25 cellular contexts compared by ENCODE assay signal in the genomic region with DNA sequence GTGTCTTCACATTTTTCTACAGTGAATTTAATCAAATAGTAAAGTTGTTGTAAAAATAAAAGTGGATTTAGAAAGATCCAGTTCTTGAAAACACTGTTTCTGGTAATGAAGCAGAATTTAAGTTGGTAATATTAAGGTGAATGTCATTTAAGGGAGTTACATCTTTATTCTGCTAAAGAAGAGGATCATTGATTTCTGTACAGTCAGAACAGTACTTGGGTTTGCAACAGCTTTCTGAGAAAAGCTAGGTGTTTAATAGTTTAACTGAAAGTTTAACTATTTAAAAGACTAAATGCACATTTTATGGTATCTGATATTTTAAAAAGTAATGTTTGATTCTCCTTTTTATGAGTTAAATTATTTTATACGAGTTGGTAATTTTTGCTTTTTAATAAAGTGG.
"Had no signal": no experiment of that assay in that cellular context is flagged by ENCODE, and none has a peak within 500 bp of the region (broad histone marks: within the 10 kb centered on the region; RNA-seq: fewer than 3 reads in every experiment).

No MANE protein-coding gene starts in this region.

- H3K36me3 ChIP-seq: uterus had no signal

- H3K4me3 Mint-ChIP-seq: activated naive CD4-positive, alpha-beta T cell treated with anti-CD3 and anti-CD28 coated beads for 36 hours; activated naive CD8-positive, alpha-beta T cell treated with anti-CD3 and anti-CD28 coated beads, Interleukin-2, amount 50 U/mL, for 24 hours; activated T-cell treated with anti-CD3 and anti-CD28 coated beads, Interleukin-2, amount 50 U/mL, for 72 hours; endodermal cell; natural killer cell had no signal

- H3K27ac ChIP-seq: cardiac muscle cell, esophagus squamous epithelium, gastroesophageal sphincter, sigmoid colon, testis, uterus had no signal

- H3K4me1 Mint-ChIP-seq: endodermal cell, natural killer cell had no signal

- H3K9me3 Mint-ChIP-seq: activated naive CD4-positive, alpha-beta T cell treated with anti-CD3 and anti-CD28 coated beads for 36 hours; activated naive CD8-positive, alpha-beta T cell treated with anti-CD3 and anti-CD28 coated beads, Interleukin-2, amount 50 U/mL, for 24 hours; endodermal cell; natural killer cell had no signal

- H3K4me1 ChIP-seq: esophagus squamous epithelium, gastroesophageal sphincter, sigmoid colon, testis, uterus had no signal

- H3K4me3 ChIP-seq: body of pancreas, cardiac muscle cell, esophagus squamous epithelium, gastroesophageal sphincter, sigmoid colon, testis, uterus had no signal

- H3K27me3 ChIP-seq: body of pancreas, cardiac muscle cell, esophagus squamous epithelium, gastroesophageal sphincter, sigmoid colon, testis, uterus had no signal

- H3K27ac Mint-ChIP-seq: activated naive CD4-positive, alpha-beta T cell treated with anti-CD3 and anti-CD28 coated beads for 36 hours; activated naive CD8-positive, alpha-beta T cell treated with anti-CD3 and anti-CD28 coated beads, Interleukin-2, amount 50 U/mL, for 24 hours; activated T-cell treated with anti-CD3 and anti-CD28 coated beads, Interleukin-2, amount 50 U/mL, for 72 hours; endodermal cell; natural killer cell; progenitor cell of endocrine pancreas had no signal

- DNase-seq: activated CD4-positive, alpha-beta T cell treated with anti-CD3 and anti-CD28 coated beads for 4 hours; activated CD4-positive, alpha-beta T cell treated with anti-CD3 and anti-CD28 coated beads, Interleukin-2, amount 50 U/mL, for 48 hours; activated CD4-positive, CD25-positive, alpha-beta regulatory T cell; activated effector memory CD4-positive, alpha-beta T cell treated with Interleukin-2 at 50 U/mL for 16 hours; activated naive CD4-positive, alpha-beta T cell treated with anti-CD3 and anti-CD28 coated beads for 36 hours; activated naive CD8-positive, alpha-beta T cell treated with anti-CD3 and anti-CD28 coated beads, Interleukin-2, amount 50 U/mL, for 24 hours; activated T-cell treated with anti-CD3 and anti-CD28 coated beads, Interleukin-2, amount 50 U/mL, for 72 hours; body of pancreas; cortex of kidney; endodermal cell; esophagus squamous epithelium; head of caudate nucleus; hypothalamus; midbrain; natural killer cell; retina; sigmoid colon; stimulated activated CD4-positive, alpha-beta T cell treated with anti-CD3 and anti-CD28 coated beads, Interleukin-4, amount 100 ng/mL, for 1 hour; stimulated activated naive CD4-positive, alpha-beta T cell; testis; trophoblast cell; uterus had no signal

- ATAC-seq: activated naive CD8-positive, alpha-beta T cell treated with anti-CD3 and anti-CD28 coated beads, Interleukin-2, amount 50 U/mL, for 24 hours; activated T-cell treated with anti-CD3 and anti-CD28 coated beads, Interleukin-2, amount 50 U/mL, for 72 hours; body of pancreas; gastroesophageal sphincter; natural killer cell had no signal

- H3K9me3 ChIP-seq: body of pancreas, esophagus squamous epithelium, gastroesophageal sphincter, sigmoid colon, testis, uterus had no signal

- H3K27me3 Mint-ChIP-seq: activated naive CD8-positive, alpha-beta T cell treated with anti-CD3 and anti-CD28 coated beads, Interleukin-2, amount 50 U/mL, for 24 hours; progenitor cell of endocrine pancreas had no signal
